7 cellular contexts compared by ENCODE assay signal in genomic region chrX:39859991-39860861, GRCh38.
DNase-seq lines count a peak whose midpoint lies in the region; ATAC-seq and TF ChIP-seq lines count a peak whose summit lies in the region.

No MANE protein-coding gene starts in this region.

- H3K4me1 Mint-ChIP-seq in activated CD4-positive, alpha-beta memory T cell treated with anti-CD3 and anti-CD28 coated beads, Interleukin-2, amount 10 ng/mL, durations not matched to agents 7 days and 5 days: peaks cover 60% of the 10 kb centered on the region

- H3K4me3 Mint-ChIP-seq in activated CD4-positive, alpha-beta memory T cell treated with anti-CD3 and anti-CD28 coated beads, Interleukin-2, amount 10 ng/mL, durations not matched to agents 7 days and 5 days: peak overlapping the region; percentile 35

- peak; percentile 65 for DNase-seq in NCI-H2196 treated with DMSO at 0.1 percent for 48 hours (lab: John Stamatoyannopoulos, UW; ENCODE audit: unreplicated experiment)
- peak; percentile 89 for DNase-seq in activated CD4-positive, alpha-beta memory T cell treated with anti-CD3 and anti-CD28 coated beads, Interleukin-2, amount 10 ng/mL, durations not matched to agents 7 days and 5 days
- peak; percentile 72 for DNase-seq in fibroblast of the aortic adventitia (ENCODE audit: low read depth)
- peak; percentile 65 to 87 for DNase-seq in stimulated activated CD4-positive, alpha-beta T cell treated with anti-CD3 and anti-CD28 coated beads, Interleukin-4, amount 100 ng/mL, for 4 hours
- DNase-seq in NCI-H1092 treated with DMSO at 0.1 percent for 48 hours (lab: John Stamatoyannopoulos, UW): no peak

- POLR2A ChIA-PET in activated CD4-positive, alpha-beta memory T cell treated with anti-CD3 and anti-CD28 coated beads, Interleukin-2, amount 10 ng/mL, durations not matched to agents 7 days and 5 days (lab: Charles Lee): interaction anchor here (0.9 to 3.5 kb wide), 12 partner anchors 11 to 663 kb away, joined by 3 to 19 read pairs (median 4); partner anchors contain the start of gene BCOR

- H3K9me3 Mint-ChIP-seq in activated CD4-positive, alpha-beta memory T cell treated with anti-CD3 and anti-CD28 coated beads, Interleukin-2, amount 10 ng/mL, durations not matched to agents 7 days and 5 days: no peaks in the 10 kb centered on the region

- no peaks in the 10 kb centered on the region for H3K36me3 Mint-ChIP-seq in activated CD4-positive, alpha-beta memory T cell treated with anti-CD3 and anti-CD28 coated beads, Interleukin-2, amount 10 ng/mL, durations not matched to agents 7 days and 5 days (ENCODE audit: low read depth)

- no peak for TF ChIP-seq CTCF in fibroblast of the aortic adventitia (IDR thresholded peaks at IDR 0.05; ENCODE audit: insufficient read depth, low read length)

- peak overlapping the region; percentile 91 for H3K27ac Mint-ChIP-seq in activated CD4-positive, alpha-beta memory T cell treated with anti-CD3 and anti-CD28 coated beads, Interleukin-2, amount 10 ng/mL, durations not matched to agents 7 days and 5 days

- ATAC-seq in GM18870 (IDR thresholded peaks at IDR 0.05; ENCODE audit: unreplicated experiment) (peak; percentile 76), HG02840 (IDR thresholded peaks at IDR 0.05; ENCODE audit: low FRiP score, unreplicated experiment) (peak; percentile 72)

- H3K27me3 Mint-ChIP-seq in activated CD4-positive, alpha-beta memory T cell treated with anti-CD3 and anti-CD28 coated beads, Interleukin-2, amount 10 ng/mL, durations not matched to agents 7 days and 5 days: no peaks in the 10 kb centered on the region

- H3K4me3 ChIP-seq in fibroblast of the aortic adventitia (ENCODE audit: low read depth, low read length): no peak overlapping the region

- CTCF ChIA-PET in activated CD4-positive, alpha-beta memory T cell treated with anti-CD3 and anti-CD28 coated beads, Interleukin-2, amount 10 ng/mL, durations not matched to agents 7 days and 5 days (lab: Charles Lee): interaction anchor here (0.5 to 1.0 kb wide), 2 partner anchors 310 to 320 kb away, joined by 3 to 4 read pairs; no protein-coding TSS in a partner anchor
